ENCODE assay signal across 17 cellular contexts in genomic region chr6:79257381-79258205, GRCh38. TPM values are rescaled to one million over a fixed set of nuclear protein-coding genes. Genes with fewer than 3 reads are reported as not detected.
DNase-seq lines count a peak whose midpoint lies in the region; ATAC-seq, FAIRE-seq and TF ChIP-seq lines count a peak whose summit lies in the region.
"Had no signal": no experiment of that assay in that cellular context is flagged by ENCODE, and none has a peak within 500 bp of the region (broad histone marks: within the 10 kb centered on the region; RNA-seq: fewer than 3 reads in every experiment).

No MANE protein-coding gene starts in this region.

- H3K9me2 ChIP-seq in GM23248 (ENCODE audit: insufficient read depth), result no peaks in the 10 kb centered on the region
- no peaks in the 10 kb centered on the region for H3K9me2 ChIP-seq in PC-9 (ENCODE audit: insufficient read depth)

- H3K4me1 ChIP-seq in GM23248 (ENCODE audit: insufficient read depth), result peaks cover 7% of the 10 kb centered on the region
- H3K4me1 ChIP-seq in PC-9 (replicated peaks; ENCODE audit: insufficient read depth), result peaks cover 9% of the 10 kb centered on the region; the same call in 1 of the 2 replicates
- H3K4me1 ChIP-seq in mammary epithelial cell (ENCODE audit: insufficient read depth, low read length), result no peaks in the 10 kb centered on the region
- H3K4me1 ChIP-seq in keratinocyte (ENCODE audit: control insufficient read depth, extremely low read depth, insufficient read depth, low read length), result peaks cover 2% of the 10 kb centered on the region
- H3K4me1 ChIP-seq: BLaER1, pancreas had no signal

- no TSS peak for BruUV-seq in PC-9 (replicated peaks; lab: Mats Ljungman, UMichigan)
- no TSS peak for BruUV-seq in mammary epithelial cell (replicated peaks; lab: Mats Ljungman, UMichigan)

- 65 to 69% methylated on average over 5 of the region's 5 CpGs for WGBS in GM23248 (ENCODE audit: low coverage in 1 of 2, low lambda C conversion rate in 2 of 2, missing lambda C conversion rate in 2 of 2), 2 experiments
- WGBS in mammary epithelial cell (ENCODE audit: low coverage, missing lambda C conversion rate), result 31% methylated on average over 5 of the region's 5 CpGs

- no peaks in the 10 kb centered on the region for H3K27me3 ChIP-seq in GM23248 (replicated peaks; ENCODE audit: insufficient read depth)
- H3K27me3 ChIP-seq in PC-9 (ENCODE audit: insufficient read depth, low read depth), result no peaks in the 10 kb centered on the region
- H3K27me3 ChIP-seq in mammary epithelial cell (ENCODE audit: insufficient read depth, low read length), result no peaks in the 10 kb centered on the region
- no peaks in the 10 kb centered on the region for H3K27me3 ChIP-seq in keratinocyte (ENCODE audit: control insufficient read depth, extremely low read depth, insufficient read depth, low read length)
- H3K27me3 ChIP-seq: BLaER1, pancreas had no signal

- in situ Hi-C loops in GM23248 (cut with MboI), result no loop called here
- in situ Hi-C loops in mammary epithelial cell (cut with MboI; ENCODE audit: low sequenced_read_pairs in 2 of 2), result no loop called here

- no peak overlapping the region for H3K9ac ChIP-seq in GM23248
- no peak overlapping the region for H3K9ac ChIP-seq in mammary epithelial cell (ENCODE audit: insufficient read depth, low read length)
- no peak overlapping the region for H3K9ac ChIP-seq in keratinocyte (ENCODE audit: control insufficient read depth, extremely low read depth, insufficient read depth, low read length)
- H3K9ac ChIP-seq: BLaER1 had no signal

- TF ChIP-seq CTCF in PC-9 (conservative IDR thresholded peaks at IDR 0.05), result no peak
- TF ChIP-seq CTCF in mammary epithelial cell (conservative IDR thresholded peaks at IDR 0.05 in 1 of 2, IDR thresholded peaks at IDR 0.05 in 1 of 2; ENCODE audit: extremely low read depth in 1 of 2, insufficient read depth in 1 of 2, low read depth in 1 of 2, low read length in 2 of 2), result no peak
- TF ChIP-seq CTCF in keratinocyte (optimal IDR thresholded peaks at IDR 0.05 in 1 of 3, IDR thresholded peaks at IDR 0.05 in 1 of 3, conservative IDR thresholded peaks at IDR 0.05 in 1 of 3; ENCODE audit: extremely low read depth in 1 of 3, insufficient read depth in 2 of 3, low read length in 3 of 3), result no peak

- H3K9me3 ChIP-seq in GM23248 (ENCODE audit: low read depth), result no peaks in the 10 kb centered on the region
- no peaks in the 10 kb centered on the region; the same call in 1 of the 2 replicates for H3K9me3 ChIP-seq in PC-9 (ENCODE audit: insufficient read depth, low read depth)
- no peaks in the 10 kb centered on the region for H3K9me3 ChIP-seq in mammary epithelial cell (replicated peaks; ENCODE audit: insufficient read depth, low read length)
- H3K9me3 ChIP-seq in keratinocyte (ENCODE audit: control insufficient read depth, low read depth, low read length), result no peaks in the 10 kb centered on the region
- H3K9me3 ChIP-seq: BLaER1, pancreas had no signal

- DNase-seq in GM23248, result peak; percentile 73
- DNase-seq in PC-9, result peak; percentile 5 to 44
- DNase-seq in mammary epithelial cell, result peak; percentile 58
- peak; percentile 44 for DNase-seq in keratinocyte (ENCODE audit: low read depth, low spot score)
- DNase-seq in mesenteric fat pad (ENCODE audit: low spot score), result no peak
- DNase-seq in HuH-7.5 (ENCODE audit: low spot score), result no peak
- no peak for DNase-seq in NCI-H1048 (lab: John Stamatoyannopoulos, UW)
- DNase-seq: activated gamma-delta T cell, DMS53, head of caudate nucleus, left cardiac atrium, NCI-H1105, NCI-H2227 treated with DMSO at 0.1 percent for 48 hours, pancreas had no signal

- H3K36me3 ChIP-seq in GM23248 (ENCODE audit: low read depth) (no peaks in the 10 kb centered on the region), PC-9 (ENCODE audit: low read depth) (no peaks in the 10 kb centered on the region), mammary epithelial cell (ENCODE audit: insufficient read depth, low read length) (no peaks in the 10 kb centered on the region), keratinocyte (ENCODE audit: control insufficient read depth in 2 of 2, extremely low read depth in 1 of 2, insufficient read depth in 2 of 2, low read length in 2 of 2) (no peaks in the 10 kb centered on the region)
- H3K36me3 ChIP-seq: BLaER1, pancreas had no signal

- peak overlapping the region; percentile 31; the same call in 1 of the 2 replicates for H2AFZ ChIP-seq in GM23248
- no peak overlapping the region for H2AFZ ChIP-seq in PC-9
- H2AFZ ChIP-seq in mammary epithelial cell (ENCODE audit: low read depth, low read length), result peak overlapping the region; percentile 44
- H2AFZ ChIP-seq in keratinocyte (ENCODE audit: control insufficient read depth, low read length), result no peak overlapping the region

- no peak overlapping the region for H3K4me3 ChIP-seq in GM23248
- no peak overlapping the region for H3K4me3 ChIP-seq in PC-9
- no peak overlapping the region for H3K4me3 ChIP-seq in mammary epithelial cell (replicated peaks in 1 of 3; ENCODE audit: insufficient read depth in 1 of 3, low read depth in 2 of 3, low read length in 3 of 3)
- no peak overlapping the region for H3K4me3 ChIP-seq in keratinocyte (ENCODE audit: control insufficient read depth in 2 of 3, extremely low read depth in 1 of 3, insufficient read depth in 2 of 3, low read depth in 1 of 3, low read length in 3 of 3)
- H3K4me3 ChIP-seq: BLaER1, pancreas, smooth muscle cell had no signal

- intact Hi-C loops in PC-9 (cut with micrococcal nuclease; ENCODE audit: unreplicated experiment), result no loop called here
- intact Hi-C loops in mammary epithelial cell (cut with micrococcal nuclease), result loop anchor here (5.0 kb wide), 1 partner anchor 620 kb away; no protein-coding TSS in a partner anchor

- H3K9me1 ChIP-seq in keratinocyte (ENCODE audit: control insufficient read depth, extremely low read depth, insufficient read depth, low read length), result no peaks in the 10 kb centered on the region

- POLR2A ChIA-PET in PC-9 (lab: Charles Lee; ENCODE audit: unreplicated experiment), result no interaction called here

- no peak for FAIRE-seq in keratinocyte (lab: Jason Lieb, UNC)
- FAIRE-seq: pancreas had no signal

- H4K20me1 ChIP-seq in GM23248 (ENCODE audit: insufficient read depth) (no peaks in the 10 kb centered on the region), PC-9 (ENCODE audit: insufficient read depth) (no peaks in the 10 kb centered on the region), mammary epithelial cell (ENCODE audit: insufficient read depth, low read length) (no peaks in the 10 kb centered on the region), keratinocyte (ENCODE audit: control insufficient read depth, extremely low read depth, insufficient read depth, low read length) (no peaks in the 10 kb centered on the region)
- H4K20me1 ChIP-seq: BLaER1 had no signal

- CTCF ChIA-PET in PC-9 (lab: Charles Lee), result interaction anchor here (0.6 kb wide), 1 partner anchor 313 kb away, joined by 5 read pairs; no protein-coding TSS in a partner anchor
- CTCF ChIA-PET in mammary epithelial cell (lab: Charles Lee; ENCODE audit: low non-redundant PET), result interaction anchor here (0.6 kb wide), 1 partner anchor 25 kb away, joined by 4 read pairs; no protein-coding TSS in a partner anchor

- H3K27ac ChIP-seq in GM23248 (peak overlapping the region; percentile 81), PC-9 (no peak overlapping the region), mammary epithelial cell (ENCODE audit: insufficient read depth, low read depth, low read length) (no peak overlapping the region), keratinocyte (ENCODE audit: control insufficient read depth, insufficient read depth, low read length) (no peak overlapping the region)
- H3K27ac ChIP-seq: BLaER1, pancreas had no signal

- dilution Hi-C loops in mammary epithelial cell (cut with HindIII; ENCODE audit: low sequenced_read_pairs), result no loop called here
- dilution Hi-C loops in keratinocyte (cut with MboI; ENCODE audit: extremely low pct_ligation_motif_present, low sequenced_read_pairs), result no loop called here

- H3K79me2 ChIP-seq in GM23248 (ENCODE audit: insufficient read depth) (no peaks in the 10 kb centered on the region), PC-9 (ENCODE audit: low read depth) (no peaks in the 10 kb centered on the region), mammary epithelial cell (ENCODE audit: insufficient read depth, low read length) (no peaks in the 10 kb centered on the region), keratinocyte (ENCODE audit: control insufficient read depth, insufficient read depth, low read length) (no peaks in the 10 kb centered on the region)

- ATAC-seq in GM18502 (IDR thresholded peaks at IDR 0.05; ENCODE audit: poor library complexity, unreplicated experiment), result no peak
- ATAC-seq: pancreas had no signal

- H3F3A ChIP-seq in GM23248 (ENCODE audit: insufficient read depth) (0 out of 2 replicates have a peak, but pooled peaks cover 9% of the 10 kb centered on the region), PC-9 (ENCODE audit: insufficient read depth, low read depth) (no peaks in the 10 kb centered on the region)

- no peak overlapping the region for H3K4me2 ChIP-seq in GM23248 (ENCODE audit: unreplicated experiment)
- H3K4me2 ChIP-seq in PC-9, result no peak overlapping the region
- H3K4me2 ChIP-seq in mammary epithelial cell (ENCODE audit: insufficient read depth, low read depth, low read length), result no peak overlapping the region
- H3K4me2 ChIP-seq in keratinocyte (ENCODE audit: control insufficient read depth, extremely low read depth, insufficient read depth, low read depth, low read length), result no peak overlapping the region
- H3K4me2 ChIP-seq: BLaER1, smooth muscle cell had no signal

RNA-seq across cellular contexts. Expression of gene HMGN3, which starts 23.1 kb away (rescaled TPM):
- total RNA-seq in GM23248 (2014; rRNA removed; shearing (Covaris generic)), result 17.6 and 30.0 TPM in 2 replicates
- polyA plus RNA-seq in GM23248 (2016; fragmentation: Nextera tagmentation; extraction: Ambion mirVana) (84.4 and 86.5 TPM in 2 replicates), mammary epithelial cell (25.2 TPM), keratinocyte (41.1 to 78.6 TPM (median 51.0 TPM) in 3 replicates)
- total RNA-seq in PC-9 (2021) (52.2 and 62.3 TPM in 2 replicates), mammary epithelial cell (10 to 100 TPM; 25.0 to 38.1 TPM), mesenteric fat pad (37.0 TPM)
- polyA minus RNA-seq in mammary epithelial cell (5.1 TPM), keratinocyte (2.1 to 8.8 TPM (median 5.9 TPM) in 3 replicates)
- polyA plus RNA-seq in keratinocyte (2011; ENCODE audit: low read depth), result 46.8 TPM
- polyA plus RNA-seq in keratinocyte (2011; cell fraction: cytosol; rRNA removed), result 35.6 and 46.5 TPM in 2 replicates
- polyA plus RNA-seq in keratinocyte (2011; cell fraction: nucleus; rRNA removed), result 23.3 and 54.2 TPM in 2 replicates
- polyA plus RNA-seq in keratinocyte (2012; ENCODE audit: low replicate concordance), result 33.8 and 51.5 TPM in 2 replicates
- 12.5 TPM for polyA minus RNA-seq in keratinocyte (2011; cell fraction: cytosol; rRNA and poly(A)+ RNA removed)
- 1.9 and 5.7 TPM in 2 replicates for polyA minus RNA-seq in keratinocyte (2011; cell fraction: nucleus; rRNA and poly(A)+ RNA removed)

Comparison
In these comparisons a context has a peak if more than half of its experiments do, and no peak if none do; other contexts are left out.
1. DNase-seq: peak in GM23248 (single experiment), PC-9 (2 of 2), mammary epithelial cell (single experiment) and keratinocyte (single experiment); none in mesenteric fat pad (single experiment), HuH-7.5 (single experiment) and NCI-H1048 (single experiment).
2. H2AFZ ChIP-seq: peak in GM23248 (single experiment) and mammary epithelial cell (single experiment); none in PC-9 (single experiment) and keratinocyte (single experiment).